20 cellular contexts compared by ENCODE assay signal in genomic region chr14:42190744-42191143, GRCh38.
"Had no signal": no experiment of that assay in that cellular context is flagged by ENCODE, and none has a peak within 500 bp of the region (broad histone marks: within the 10 kb centered on the region; RNA-seq: fewer than 3 reads in every experiment).

No MANE protein-coding gene starts in this region.

- ATAC-seq: activated CD4-positive, CD25-positive, alpha-beta regulatory T cell treated with anti-CD3 and anti-CD28 coated beads, Interleukin-2, amount 50 U/mL, for 24 hours; activated T-helper 17 cell treated with anti-CD3 and anti-CD28 coated beads, Interleukin-2, amount 50 U/mL, for 72 hours; PC-3 had no signal

- DNase-seq: activated CD4-positive, alpha-beta memory T cell treated with anti-CD3 and anti-CD28 coated beads for 36 hours; activated CD4-positive, alpha-beta T cell treated with anti-CD3 and anti-CD28 coated beads for 48 hours; activated CD8-positive, alpha-beta memory T cell treated with anti-CD3 and anti-CD28 coated beads for 24 hours; activated gamma-delta T cell; activated naive CD4-positive, alpha-beta T cell treated with anti-CD3 and anti-CD28 coated beads for 36 hours; activated T-cell treated with anti-CD3 and anti-CD28 coated beads, Interleukin-2, amount 50 U/mL, for 48 hours; amygdala; NCI-H1092; NCI-H1417; NCI-H2029; NCI-H2107; NCI-H2171 treated with DMSO at 0.1 percent for 48 hours; NCI-H226; NCI-H510A; NCI-H526 treated with DMSO at 0.1 percent for 48 hours; NK-92 treated with Interleukin-12 subunit alpha and Interleukin-12 subunit beta, amount 100 ng/mL, for 24 hours; PC-3; SHP77 treated with DMSO at 0.1 percent for 48 hours had no signal
